ENCODE assay signal across 8 cellular contexts in the genomic region with DNA sequence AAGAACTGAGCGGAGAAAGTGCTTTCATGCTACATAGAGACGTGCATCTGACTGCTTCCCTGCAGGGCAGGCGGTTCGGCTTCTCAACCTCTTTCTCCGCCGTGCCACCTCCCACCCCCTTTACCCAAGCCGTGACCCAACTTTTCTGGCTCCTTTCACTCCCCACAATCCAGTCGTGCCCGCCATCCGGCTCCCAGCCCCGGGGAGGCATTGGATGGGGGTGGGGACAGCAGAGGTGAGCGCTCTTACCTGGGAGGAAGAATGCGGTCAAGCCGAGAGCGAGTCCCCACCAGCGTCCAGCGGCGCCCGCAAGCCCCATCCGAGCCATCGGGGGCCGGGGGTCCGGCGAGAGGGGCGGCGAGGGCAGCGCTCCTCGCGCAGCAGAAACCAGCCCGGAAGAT. TPM values are rescaled to one million over a fixed set of nuclear protein-coding genes. Genes with fewer than 3 reads are reported as not detected.
DNase-seq lines count a peak whose midpoint lies in the region; ATAC-seq and TF ChIP-seq lines count a peak whose summit lies in the region.

No MANE protein-coding gene starts in this region.

- H3K9me3 ChIP-seq in iPS-18c (ENCODE audit: control insufficient read depth, insufficient read depth, low read length) = peaks cover 4% of the 10 kb centered on the region

- peaks cover 38% of the 10 kb centered on the region for H3K4me1 ChIP-seq in GM23338 (ENCODE audit: insufficient read depth)

- peaks cover 20% of the 10 kb centered on the region for H4K20me1 ChIP-seq in GM23338 (replicated peaks; ENCODE audit: insufficient read depth)

- no peak overlapping the region for H3K27ac ChIP-seq in GM23338 (ENCODE audit: low read depth)

- peaks cover 17% of the 10 kb centered on the region for H3K27me3 Mint-ChIP-seq in GM23338 (ENCODE audit: insufficient read depth, low read depth, poor library complexity)
- peaks cover 41% of the 10 kb centered on the region for H3K27me3 Mint-ChIP-seq in activated T-cell treated with anti-CD3 and anti-CD28 coated beads, Interleukin-2, amount 50 U/mL, for 72 hours (ENCODE audit: low read depth)

- H2AFZ ChIP-seq in GM23338 = no peak overlapping the region

- H3K4me1 Mint-ChIP-seq in GM23338 = peaks cover 46% of the 10 kb centered on the region
- peaks cover 11% of the 10 kb centered on the region for H3K4me1 Mint-ChIP-seq in activated T-cell treated with anti-CD3 and anti-CD28 coated beads, Interleukin-2, amount 50 U/mL, for 72 hours (ENCODE audit: low read depth)

- no peak for ATAC-seq in GM23338
- no peak for ATAC-seq in activated T-cell treated with anti-CD3 and anti-CD28 coated beads, Interleukin-2, amount 50 U/mL, for 72 hours (replicated peaks in 1 of 2)
- ATAC-seq in stimulated activated naive CD8-positive, alpha-beta T cell treated with anti-CD3 and anti-CD28 coated beads, Interleukin-15, Interleukin-2, amounts not matched to agents 100 U/mL and 50 U/mL, for 24 hours = no peak
- ATAC-seq in GM18858 (IDR thresholded peaks at IDR 0.05; ENCODE audit: unreplicated experiment) = no peak

- no peaks in the 10 kb centered on the region for H3K36me3 ChIP-seq in GM23338 (ENCODE audit: insufficient read depth)

- TF ChIP-seq CTCF in GM23338 (conservative IDR thresholded peaks at IDR 0.05; ENCODE audit: low read depth in 2 of 2) = no peak

- peak; percentile 48 for DNase-seq in AG20443 (ENCODE audit: low spot score)
- no peak for DNase-seq in GM23338 (ENCODE audit: low spot score)
- peak; percentile 17 to 31 for DNase-seq in activated T-cell treated with anti-CD3 and anti-CD28 coated beads, Interleukin-2, amount 50 U/mL, for 72 hours
- peak; percentile 14 for DNase-seq in stimulated activated naive CD8-positive, alpha-beta T cell treated with anti-CD3 and anti-CD28 coated beads, Interleukin-15, Interleukin-2, amounts not matched to agents 100 U/mL and 50 U/mL, for 24 hours
- DNase-seq in NCI-H128 (lab: John Stamatoyannopoulos, UW; ENCODE audit: unreplicated experiment) = no peak
- no peak for DNase-seq in superior temporal gyrus (ENCODE audit: extremely low spot score)

- no peaks in the 10 kb centered on the region for H3K27me3 ChIP-seq in GM23338 (ENCODE audit: insufficient read depth)

- peak overlapping the region; percentile 98 for H3K4me3 Mint-ChIP-seq in GM23338
- H3K4me3 Mint-ChIP-seq in activated T-cell treated with anti-CD3 and anti-CD28 coated beads, Interleukin-2, amount 50 U/mL, for 72 hours = peak overlapping the region; percentile 80 to 88

- H3K36me3 Mint-ChIP-seq in GM23338 (ENCODE audit: low read depth) = peaks cover 17% of the 10 kb centered on the region; the same call in 2 of the 3 replicates
- H3K36me3 Mint-ChIP-seq in activated T-cell treated with anti-CD3 and anti-CD28 coated beads, Interleukin-2, amount 50 U/mL, for 72 hours (ENCODE audit: insufficient read depth in 2 of 2) = no peaks in the 10 kb centered on the region

- H3K79me2 ChIP-seq in GM23338 (replicated peaks; ENCODE audit: insufficient read depth) = peaks cover 48% of the 10 kb centered on the region

- no peaks in the 10 kb centered on the region for H3K9me3 Mint-ChIP-seq in GM23338
- H3K9me3 Mint-ChIP-seq in activated T-cell treated with anti-CD3 and anti-CD28 coated beads, Interleukin-2, amount 50 U/mL, for 72 hours = no peaks in the 10 kb centered on the region

- H3K9me2 ChIP-seq in GM23338 (ENCODE audit: insufficient read depth) = no peaks in the 10 kb centered on the region

- H3K27ac Mint-ChIP-seq in GM23338 = peak overlapping the region; percentile 89
- no peak overlapping the region for H3K27ac Mint-ChIP-seq in activated T-cell treated with anti-CD3 and anti-CD28 coated beads, Interleukin-2, amount 50 U/mL, for 72 hours

- peak overlapping the region; percentile 94 for H3K4me2 ChIP-seq in GM23338

- 0 out of 2 replicates have a peak, but pooled peaks cover 4% of the 10 kb centered on the region for H3F3A ChIP-seq in GM23338 (replicated peaks; ENCODE audit: low read depth)

- H3K4me3 ChIP-seq in GM23338 (peak overlapping the region; percentile 96), iPS-18c (ENCODE audit: insufficient read depth, low read depth, low read length) (peak overlapping the region; percentile 85)

TF ChIP-seq in GM23338, 12 proteins besides CTCF, POLR2A, EP300 and RAD21 (continues in another document):
- TF ChIP-seq POLR2AphosphoS5 (IDR thresholded peaks at IDR 0.05; ENCODE audit: low read depth) (no peak; the same call in 1 of the 2 replicates), STAT1 (IDR thresholded peaks at IDR 0.05; ENCODE audit: unreplicated experiment) (no peak), EZH2phosphoT487 (IDR thresholded peaks at IDR 0.05; ENCODE audit: unreplicated experiment) (no peak), NANOG (IDR thresholded peaks at IDR 0.05; ENCODE audit: borderline replicate concordance) (no peak), ZNF114 (CRISPR knock-in tag; IDR thresholded peaks at IDR 0.05) (no peak), JUNB (IDR thresholded peaks at IDR 0.05; ENCODE audit: unreplicated experiment) (no peak), EZH2 (IDR thresholded peaks at IDR 0.05; ENCODE audit: low read depth, unreplicated experiment) (no peak)
- TF ChIP-seq, protein P1, sequence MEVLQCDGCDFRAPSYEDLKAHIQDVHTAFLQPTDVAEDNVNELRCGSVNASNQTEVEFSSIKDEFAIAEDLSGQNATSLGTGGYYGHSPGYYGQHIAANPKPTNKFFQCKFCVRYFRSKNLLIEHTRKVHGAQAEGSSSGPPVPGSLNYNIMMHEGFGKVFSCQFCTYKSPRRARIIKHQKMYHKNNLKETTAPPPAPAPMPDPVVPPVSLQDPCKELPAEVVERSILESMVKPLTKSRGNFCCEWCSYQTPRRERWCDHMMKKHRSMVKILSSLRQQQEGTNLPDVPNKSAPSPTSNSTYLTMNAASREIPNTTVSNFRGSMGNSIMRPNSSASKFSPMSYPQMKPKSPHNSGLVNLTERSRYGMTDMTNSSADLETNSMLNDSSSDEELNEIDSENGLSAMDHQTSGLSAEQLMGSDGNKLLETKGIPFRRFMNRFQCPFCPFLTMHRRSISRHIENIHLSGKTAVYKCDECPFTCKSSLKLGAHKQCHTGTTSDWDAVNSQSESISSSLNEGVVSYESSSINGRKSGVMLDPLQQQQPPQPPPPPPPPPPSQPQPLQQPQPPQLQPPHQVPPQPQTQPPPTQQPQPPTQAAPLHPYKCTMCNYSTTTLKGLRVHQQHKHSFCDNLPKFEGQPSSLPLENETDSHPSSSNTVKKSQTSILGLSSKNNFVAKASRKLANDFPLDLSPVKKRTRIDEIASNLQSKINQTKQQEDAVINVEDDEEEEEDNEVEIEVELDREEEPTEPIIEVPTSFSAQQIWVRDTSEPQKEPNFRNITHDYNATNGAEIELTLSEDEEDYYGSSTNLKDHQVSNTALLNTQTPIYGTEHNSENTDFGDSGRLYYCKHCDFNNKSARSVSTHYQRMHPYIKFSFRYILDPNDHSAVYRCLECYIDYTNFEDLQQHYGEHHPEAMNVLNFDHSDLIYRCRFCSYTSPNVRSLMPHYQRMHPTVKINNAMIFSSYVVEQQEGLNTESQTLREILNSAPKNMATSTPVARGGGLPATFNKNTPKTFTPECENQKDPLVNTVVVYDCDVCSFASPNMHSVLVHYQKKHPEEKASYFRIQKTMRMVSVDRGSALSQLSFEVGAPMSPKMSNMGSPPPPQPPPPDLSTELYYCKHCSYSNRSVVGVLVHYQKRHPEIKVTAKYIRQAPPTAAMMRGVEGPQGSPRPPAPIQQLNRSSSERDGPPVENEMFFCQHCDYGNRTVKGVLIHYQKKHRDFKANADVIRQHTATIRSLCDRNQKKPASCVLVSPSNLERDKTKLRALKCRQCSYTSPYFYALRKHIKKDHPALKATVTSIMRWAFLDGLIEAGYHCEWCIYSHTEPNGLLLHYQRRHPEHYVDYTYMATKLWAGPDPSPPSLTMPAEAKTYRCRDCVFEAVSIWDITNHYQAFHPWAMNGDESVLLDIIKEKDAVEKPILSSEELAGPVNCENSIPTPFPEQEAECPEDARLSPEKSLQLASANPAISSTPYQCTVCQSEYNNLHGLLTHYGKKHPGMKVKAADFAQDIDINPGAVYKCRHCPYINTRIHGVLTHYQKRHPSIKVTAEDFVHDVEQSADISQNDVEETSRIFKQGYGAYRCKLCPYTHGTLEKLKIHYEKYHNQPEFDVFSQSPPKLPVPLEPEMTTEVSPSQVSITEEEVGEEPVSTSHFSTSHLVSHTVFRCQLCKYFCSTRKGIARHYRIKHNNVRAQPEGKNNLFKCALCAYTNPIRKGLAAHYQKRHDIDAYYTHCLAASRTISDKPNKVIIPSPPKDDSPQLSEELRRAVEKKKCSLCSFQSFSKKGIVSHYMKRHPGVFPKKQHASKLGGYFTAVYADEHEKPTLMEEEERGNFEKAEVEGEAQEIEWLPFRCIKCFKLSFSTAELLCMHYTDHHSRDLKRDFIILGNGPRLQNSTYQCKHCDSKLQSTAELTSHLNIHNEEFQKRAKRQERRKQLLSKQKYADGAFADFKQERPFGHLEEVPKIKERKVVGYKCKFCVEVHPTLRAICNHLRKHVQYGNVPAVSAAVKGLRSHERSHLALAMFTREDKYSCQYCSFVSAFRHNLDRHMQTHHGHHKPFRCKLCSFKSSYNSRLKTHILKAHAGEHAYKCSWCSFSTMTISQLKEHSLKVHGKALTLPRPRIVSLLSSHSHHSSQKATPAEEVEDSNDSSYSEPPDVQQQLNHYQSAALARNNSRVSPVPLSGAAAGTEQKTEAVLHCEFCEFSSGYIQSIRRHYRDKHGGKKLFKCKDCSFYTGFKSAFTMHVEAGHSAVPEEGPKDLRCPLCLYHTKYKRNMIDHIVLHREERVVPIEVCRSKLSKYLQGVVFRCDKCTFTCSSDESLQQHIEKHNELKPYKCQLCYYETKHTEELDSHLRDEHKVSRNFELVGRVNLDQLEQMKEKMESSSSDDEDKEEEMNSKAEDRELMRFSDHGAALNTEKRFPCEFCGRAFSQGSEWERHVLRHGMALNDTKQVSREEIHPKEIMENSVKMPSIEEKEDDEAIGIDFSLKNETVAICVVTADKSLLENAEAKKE (CRISPR knock-in tag; IDR thresholded peaks at IDR 0.05) = no peak
- TF ChIP-seq, protein P2, sequence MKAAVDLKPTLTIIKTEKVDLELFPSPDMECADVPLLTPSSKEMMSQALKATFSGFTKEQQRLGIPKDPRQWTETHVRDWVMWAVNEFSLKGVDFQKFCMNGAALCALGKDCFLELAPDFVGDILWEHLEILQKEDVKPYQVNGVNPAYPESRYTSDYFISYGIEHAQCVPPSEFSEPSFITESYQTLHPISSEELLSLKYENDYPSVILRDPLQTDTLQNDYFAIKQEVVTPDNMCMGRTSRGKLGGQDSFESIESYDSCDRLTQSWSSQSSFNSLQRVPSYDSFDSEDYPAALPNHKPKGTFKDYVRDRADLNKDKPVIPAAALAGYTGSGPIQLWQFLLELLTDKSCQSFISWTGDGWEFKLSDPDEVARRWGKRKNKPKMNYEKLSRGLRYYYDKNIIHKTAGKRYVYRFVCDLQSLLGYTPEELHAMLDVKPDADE (IDR thresholded peaks at IDR 0.05) = no peak

RNA-seq across cellular contexts. Expression of a gene that starts 0.8 kb away (rescaled TPM):
- 48.4 and 56.3 TPM in 2 replicates for total RNA-seq in GM23338 (2014; rRNA removed; shearing (Covaris generic))
- 18.7 and 19.9 TPM in 2 replicates for polyA plus RNA-seq in GM23338 (2016; fragmentation: Nextera tagmentation; extraction: Ambion mirVana)
- total RNA-seq in activated T-cell treated with anti-CD3 and anti-CD28 coated beads, Interleukin-2, amount 50 U/mL, for 72 hours = 1 to 10 TPM; 1.5 to 2.6 TPM

Comparison
In these comparisons a context has a peak if more than half of its experiments do, and no peak if none do; other contexts are left out.
1. DNase-seq: peak in AG20443 (single experiment), activated T-cell treated with anti-CD3 and anti-CD28 coated beads, Interleukin-2, amount 50 U/mL, for 72 hours (2 of 2) and stimulated activated naive CD8-positive, alpha-beta T cell treated with anti-CD3 and anti-CD28 coated beads, Interleukin-15, Interleukin-2, amounts not matched to agents 100 U/mL and 50 U/mL, for 24 hours (single experiment); none in GM23338 (single experiment), NCI-H128 (single experiment) and superior temporal gyrus (single experiment).
2. RNA of a gene that starts 0.8 kb away (total RNA-seq): 48.4 to 56.3 TPM in GM23338; 1.5 to 2.6 TPM in activated T-cell treated with anti-CD3 and anti-CD28 coated beads, Interleukin-2, amount 50 U/mL, for 72 hours; every median in the first group is over 10 times any median in the second.